In the genomic region with DNA sequence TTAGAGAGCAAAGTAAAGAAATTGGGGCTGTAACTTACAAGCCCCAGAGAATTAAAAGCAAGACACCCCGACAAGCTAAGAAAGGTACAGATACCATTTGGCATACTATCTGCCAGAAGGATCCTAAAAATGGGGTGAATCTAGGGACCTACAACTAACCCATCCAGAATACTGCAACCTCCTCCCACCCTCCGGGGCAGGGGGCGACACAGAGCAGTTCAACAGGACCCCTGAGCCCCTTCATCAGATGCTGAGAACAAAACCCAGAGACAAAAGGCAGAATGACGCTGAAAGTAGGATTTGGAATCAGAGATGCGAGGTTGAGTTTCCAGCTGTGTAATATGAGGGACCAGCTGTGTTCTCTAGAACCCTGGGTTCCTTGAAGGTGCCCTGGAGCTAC, we compare ENCODE assay signal across 16 cellular contexts.
DNase-seq lines count a peak whose midpoint lies in the region; ATAC-seq, FAIRE-seq and TF ChIP-seq lines count a peak whose summit lies in the region.
"Had no signal": no experiment of that assay in that cellular context is flagged by ENCODE, and none has a peak within 500 bp of the region (broad histone marks: within the 10 kb centered on the region; RNA-seq: fewer than 3 reads in every experiment).

No MANE protein-coding gene starts in this region.

- H3K23ac ChIP-seq in H9 (ENCODE audit: insufficient read length, low read depth, low read length) = no peak overlapping the region
- H3K23ac ChIP-seq in mesendoderm (ENCODE audit: low read length) = no peak overlapping the region

- DNase-seq in A549 (ENCODE audit: low read depth in 1 of 2, low spot score in 1 of 2) (no peak), H9 (peak; percentile 47), astrocyte of the spinal cord (ENCODE audit: low read depth, low spot score) (no peak), mesendoderm (peak; percentile 39), cerebellar cortex (ENCODE audit: low spot score) (no peak), esophagus squamous epithelium (lab: John Stamatoyannopoulos, UW) (no peak)
- no peak for DNase-seq in activated T-cell treated with anti-CD3 and anti-CD28 coated beads, Interleukin-2, amount 50 U/mL, for 24 hours
- DNase-seq: activated CD8-positive, alpha-beta T cell treated with anti-CD3 and anti-CD28 coated beads for 36 hours; activated naive CD8-positive, alpha-beta T cell treated with anti-CD3 and anti-CD28 coated beads for 36 hours; COR-L47; left colon; NCI-H524 treated with DMSO at 0.1 percent for 48 hours; substantia nigra; T-cell had no signal

- H3K79me1 ChIP-seq in H9 (ENCODE audit: insufficient read depth, low read depth, low read length, poor library complexity, severe bottlenecking) (no peaks in the 10 kb centered on the region), mesendoderm (ENCODE audit: low read length) (no peaks in the 10 kb centered on the region)

- H3K27me3 ChIP-seq in H9 (ENCODE audit: insufficient read depth, low read length) (no peaks in the 10 kb centered on the region), mesendoderm (ENCODE audit: insufficient read depth, low read length, poor library complexity) (no peaks in the 10 kb centered on the region), esophagus squamous epithelium (peaks cover 0 to 18% (median 0%) of the 10 kb centered on the region in 4 donors)

- H4K8ac ChIP-seq in H9 (replicated peaks; ENCODE audit: insufficient read length, low read depth, low read length) = no peak overlapping the region
- no peak overlapping the region for H4K8ac ChIP-seq in mesendoderm (ENCODE audit: low read depth, low read length)

- no peaks in the 10 kb centered on the region for H3K9me3 Mint-ChIP-seq in H9
- H3K9me3 Mint-ChIP-seq in activated T-cell treated with anti-CD3 and anti-CD28 coated beads, Interleukin-2, amount 50 U/mL, for 24 hours = no peaks in the 10 kb centered on the region
- H3K9me3 Mint-ChIP-seq: activated CD8-positive, alpha-beta T cell treated with anti-CD3 and anti-CD28 coated beads for 36 hours; activated naive CD8-positive, alpha-beta T cell treated with anti-CD3 and anti-CD28 coated beads for 36 hours; T-cell had no signal

- peak overlapping the region; percentile 64; the same call in 2 of the 3 replicates for H3K4me2 ChIP-seq in A549
- no peak overlapping the region for H3K4me2 ChIP-seq in H9 (ENCODE audit: insufficient read depth, insufficient read length, low read length)
- H3K4me2 ChIP-seq in mesendoderm (ENCODE audit: low read length) = no peak overlapping the region

- H3K36me3 Mint-ChIP-seq in H9 (ENCODE audit: insufficient read depth in 1 of 3, low read depth in 3 of 3) = peaks cover 5 to 33% (median 18%) of the 10 kb centered on the region in 3 experiments; a peak in 6 of 7 replicates
- H3K36me3 Mint-ChIP-seq in activated T-cell treated with anti-CD3 and anti-CD28 coated beads, Interleukin-2, amount 50 U/mL, for 24 hours (ENCODE audit: low read depth) = no peaks in the 10 kb centered on the region
- H3K36me3 Mint-ChIP-seq: activated naive CD8-positive, alpha-beta T cell treated with anti-CD3 and anti-CD28 coated beads for 36 hours; T-cell had no signal

- H2AFZ ChIP-seq in H9 (ENCODE audit: low read length) = no peak overlapping the region

- FAIRE-seq in A549 (lab: Jason Lieb, UNC) = no peak

- H3K9me3 ChIP-seq in A549 (no peaks in the 10 kb centered on the region), H9 (ENCODE audit: control insufficient read depth, low read depth, low read length) (no peaks in the 10 kb centered on the region), esophagus squamous epithelium (no peaks in the 10 kb centered on the region)
- H3K9me3 ChIP-seq: mucosa of descending colon had no signal

- H4K20me1 ChIP-seq in H9 (ENCODE audit: control insufficient read depth, insufficient read depth, insufficient read length) = no peaks in the 10 kb centered on the region

- no peak for TF ChIP-seq POLR2A in A549 (IDR thresholded peaks at IDR 0.05; ENCODE audit: low read length)
- TF ChIP-seq POLR2A in esophagus squamous epithelium (IDR thresholded peaks at IDR 0.05) = no peak

- H3K79me2 ChIP-seq in H9 (ENCODE audit: insufficient read depth, low read length) (no peaks in the 10 kb centered on the region), mesendoderm (ENCODE audit: control insufficient read depth, insufficient read depth, low read length) (no peaks in the 10 kb centered on the region)

- no peak overlapping the region for H2BK5ac ChIP-seq in H9 (ENCODE audit: insufficient read length, low read length)
- no peak overlapping the region for H2BK5ac ChIP-seq in mesendoderm (ENCODE audit: low read length)

- in situ Hi-C loops in astrocyte of the spinal cord (cut with HindIII; ENCODE audit: low sequenced_read_pairs) = no loop called here

- no peaks in the 10 kb centered on the region; the same call in 1 of the 2 replicates for H3K27me3 Mint-ChIP-seq in H9 (ENCODE audit: low read depth)
- H3K27me3 Mint-ChIP-seq in activated T-cell treated with anti-CD3 and anti-CD28 coated beads, Interleukin-2, amount 50 U/mL, for 24 hours = peaks cover 14% of the 10 kb centered on the region

- H3K4me3 ChIP-seq in A549 = no peak overlapping the region
- no peak overlapping the region for H3K4me3 ChIP-seq in astrocyte of the spinal cord (ENCODE audit: low read depth, low read length)
- no peak overlapping the region for H3K4me3 ChIP-seq in mesendoderm (ENCODE audit: low read length)
- no peak overlapping the region for H3K4me3 ChIP-seq in esophagus squamous epithelium
- H3K4me3 ChIP-seq: mucosa of descending colon had no signal

- no peak overlapping the region for H2BK120ac ChIP-seq in H9 (ENCODE audit: low read depth, low read length, poor library complexity, severe bottlenecking)
- H2BK120ac ChIP-seq in mesendoderm (ENCODE audit: low read depth, low read length) = no peak overlapping the region

- H3K36me3 ChIP-seq in mesendoderm (ENCODE audit: control insufficient read depth, insufficient read depth, low read length) (no peaks in the 10 kb centered on the region), esophagus squamous epithelium (no peaks in the 10 kb centered on the region)

- ATAC-seq in A549 (no peak), GM18909 (IDR thresholded peaks at IDR 0.05; ENCODE audit: poor library complexity, unreplicated experiment) (no peak)
- ATAC-seq: activated CD8-positive, alpha-beta T cell treated with anti-CD3 and anti-CD28 coated beads for 36 hours; T-cell had no signal

- no peak overlapping the region for H4K91ac ChIP-seq in H9 (ENCODE audit: insufficient read length, low read depth, low read length)

- H3K14ac ChIP-seq in H9 (ENCODE audit: insufficient read depth, low read length) = no peak overlapping the region

- H2BK15ac ChIP-seq in H9 (ENCODE audit: low read depth, low read length) (no peak overlapping the region), mesendoderm (replicated peaks; ENCODE audit: low read depth) (no peak overlapping the region)

- intact Hi-C loops in esophagus squamous epithelium (cut with DNase I) = loop anchor here (10.0 kb wide), 1 partner anchor 65 kb away; no protein-coding TSS in a partner anchor

- H3K9ac ChIP-seq in H9 (ENCODE audit: extremely low read depth, insufficient read length, low read length) (no peak overlapping the region), mesendoderm (ENCODE audit: low read length) (no peak overlapping the region)

- H3K4ac ChIP-seq in H9 (ENCODE audit: low read depth, low read length) = no peak overlapping the region
- H3K4ac ChIP-seq in mesendoderm (ENCODE audit: low read depth, low read length) = no peak overlapping the region

- H4K5ac ChIP-seq in H9 (ENCODE audit: insufficient read length, low read depth, low read length) = no peak overlapping the region
- no peak overlapping the region for H4K5ac ChIP-seq in mesendoderm (ENCODE audit: low read length)

- H3T11ph ChIP-seq in H9 (ENCODE audit: low read length) = no peak overlapping the region

- H2BK20ac ChIP-seq in H9 (ENCODE audit: low read depth, low read length, poor library complexity, severe bottlenecking) = no peak overlapping the region

- no peak for TF ChIP-seq RAD21 in A549 (conservative IDR thresholded peaks at IDR 0.05 in 1 of 2, IDR thresholded peaks at IDR 0.05 in 1 of 2)

- CTCF ChIA-PET in A549 (lab: Yijun Ruan, JAX) = interaction anchor here (0.6 to 3.6 kb wide), 10 partner anchors 28 to 1787 kb away, joined by 3 to 22 read pairs (median 4); no protein-coding TSS in a partner anchor

- no peak overlapping the region for H2BK12ac ChIP-seq in H9 (ENCODE audit: insufficient read length, low read depth, low read length)

- peak overlapping the region; percentile 45 to 84 (median 68); a peak in 5 of 7 replicates for H3K27ac Mint-ChIP-seq in H9
- no peak overlapping the region for H3K27ac Mint-ChIP-seq in activated T-cell treated with anti-CD3 and anti-CD28 coated beads, Interleukin-2, amount 50 U/mL, for 24 hours
- H3K27ac Mint-ChIP-seq: activated CD8-positive, alpha-beta T cell treated with anti-CD3 and anti-CD28 coated beads for 36 hours; activated naive CD8-positive, alpha-beta T cell treated with anti-CD3 and anti-CD28 coated beads for 36 hours; T-cell had no signal

- no peak for TF ChIP-seq EP300 in A549 (IDR thresholded peaks at IDR 0.05)

- H3K4me1 ChIP-seq in A549 = peaks cover 72% of the 10 kb centered on the region
- no peaks in the 10 kb centered on the region for H3K4me1 ChIP-seq in H9 (ENCODE audit: insufficient read depth, low read length)
- H3K4me1 ChIP-seq in mesendoderm (ENCODE audit: control insufficient read depth, low read depth, low read length) = no peaks in the 10 kb centered on the region
- peaks cover 0 to 7% (median 4%) of the 10 kb centered on the region in 3 donors for H3K4me1 ChIP-seq in esophagus squamous epithelium

- no peak overlapping the region for H3K4me3 Mint-ChIP-seq in H9
- H3K4me3 Mint-ChIP-seq in activated T-cell treated with anti-CD3 and anti-CD28 coated beads, Interleukin-2, amount 50 U/mL, for 24 hours = no peak overlapping the region
- H3K4me3 Mint-ChIP-seq: activated CD8-positive, alpha-beta T cell treated with anti-CD3 and anti-CD28 coated beads for 36 hours; activated naive CD8-positive, alpha-beta T cell treated with anti-CD3 and anti-CD28 coated beads for 36 hours; T-cell had no signal

- peaks cover 30 to 36% of the 10 kb centered on the region in 2 experiments for H3K4me1 Mint-ChIP-seq in H9
- no peaks in the 10 kb centered on the region for H3K4me1 Mint-ChIP-seq in activated T-cell treated with anti-CD3 and anti-CD28 coated beads, Interleukin-2, amount 50 U/mL, for 24 hours (ENCODE audit: low read depth)
- H3K4me1 Mint-ChIP-seq: activated naive CD8-positive, alpha-beta T cell treated with anti-CD3 and anti-CD28 coated beads for 36 hours had no signal

- POLR2A ChIA-PET in A549 (lab: Yijun Ruan, JAX) = interaction anchor here (1.4 kb wide), 1 partner anchor 58 kb away, joined by 3 read pairs; no protein-coding TSS in a partner anchor

- H3K56ac ChIP-seq in H9 (ENCODE audit: insufficient read length, low read depth, low read length) = no peak overlapping the region
- no peak overlapping the region for H3K56ac ChIP-seq in mesendoderm (ENCODE audit: low read length)

- TF ChIP-seq CTCF in A549 (IDR thresholded peaks at IDR 0.05) (no peak), H9 (conservative IDR thresholded peaks at IDR 0.05) (peak; percentile 66), astrocyte of the spinal cord (IDR thresholded peaks at IDR 0.05; ENCODE audit: low read depth, low read length) (peak; percentile 27), esophagus squamous epithelium (IDR thresholded peaks at IDR 0.05) (no peak)

- H2AK5ac ChIP-seq in H9 (ENCODE audit: insufficient read length, low read length) (no peak overlapping the region), mesendoderm (ENCODE audit: low read length) (no peak overlapping the region)

- no peak overlapping the region for H3K18ac ChIP-seq in H9 (ENCODE audit: insufficient read length, low read depth, low read length)
- H3K18ac ChIP-seq in mesendoderm (ENCODE audit: low read length) = no peak overlapping the region

- no peaks in the 10 kb centered on the region for H3K23me2 ChIP-seq in H9 (ENCODE audit: insufficient read length, low read depth, low read length, poor library complexity, severe bottlenecking)

- H3K27ac ChIP-seq in A549 (peak overlapping the region; percentile 82 to 88), H9 (ENCODE audit: insufficient read length, low read depth, low read length) (no peak overlapping the region), mesendoderm (ENCODE audit: low read depth, low read length) (no peak overlapping the region), esophagus squamous epithelium (no peak overlapping the region)

- WGBS in A549 (ENCODE audit: missing lambda C conversion rate) = 87% methylated on average over 5 of the region's 5 CpGs
- no CpG with 5 or more reads among the region's 5 CpGs for WGBS in H9 (ENCODE audit: extremely low coverage, insufficient read length, low lambda C conversion rate)
- no CpG with 5 or more reads among the region's 5 CpGs for WGBS in mesendoderm (ENCODE audit: extremely low coverage, insufficient coverage, low lambda C conversion rate)
- WGBS in esophagus squamous epithelium, 2 donors = 77 to 82% methylated on average over 3 to 5 of the region's 5 CpGs

Comparison
In these comparisons a context has a peak if more than half of its experiments do, and no peak if none do; other contexts are left out.
1. DNase-seq: peak in H9 (single experiment) and mesendoderm (single experiment); none in A549 (0 of 2), astrocyte of the spinal cord (single experiment), cerebellar cortex (single experiment), activated T-cell treated with anti-CD3 and anti-CD28 coated beads, Interleukin-2, amount 50 U/mL, for 24 hours (single experiment) and esophagus squamous epithelium (single experiment).
2. H3K27ac ChIP-seq: peak in A549 (2 of 2); none in H9 (single experiment), mesendoderm (single experiment) and esophagus squamous epithelium (0 of 4).
3. CTCF ChIP-seq: peak in H9 (single experiment) and astrocyte of the spinal cord (single experiment); none in A549 (single experiment) and esophagus squamous epithelium (0 of 6).